ENCODE assay signal across 8 cellular contexts in the genomic region with DNA sequence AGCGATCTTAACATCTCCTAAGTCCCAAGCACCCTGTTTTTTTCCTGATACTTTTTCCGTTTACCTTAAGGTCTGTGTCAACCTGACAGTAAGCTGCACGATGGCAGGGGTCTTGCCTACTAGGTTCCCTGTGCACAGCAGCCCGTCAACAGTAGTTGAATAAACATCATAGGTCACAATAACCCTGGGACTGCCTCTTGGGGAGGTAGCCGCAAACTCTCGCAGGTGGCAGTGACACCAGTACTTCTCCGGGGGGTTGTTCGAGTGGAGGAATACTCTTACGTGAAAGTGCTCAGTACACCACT.
DNase-seq lines count a peak whose midpoint lies in the region; ATAC-seq and TF ChIP-seq lines count a peak whose summit lies in the region.

No MANE protein-coding gene starts in this region.

- H3K27me3 ChIP-seq in rectal smooth muscle tissue (ENCODE audit: control insufficient read depth, insufficient read depth, low read length) = no peaks in the 10 kb centered on the region

- peaks cover 13% of the 10 kb centered on the region for H3K4me1 ChIP-seq in rectal smooth muscle tissue (ENCODE audit: control insufficient read depth, insufficient read depth, low read length)

- peak overlapping the region; percentile 74 for H3K9ac ChIP-seq in rectal smooth muscle tissue (ENCODE audit: low read length)

- ATAC-seq in GM18907 (IDR thresholded peaks at IDR 0.05; ENCODE audit: unreplicated experiment) (peak; percentile 56), HG02610 (IDR thresholded peaks at IDR 0.05; ENCODE audit: unreplicated experiment) (peak; percentile 36)

- POLR2A ChIA-PET in RWPE1 (lab: Yijun Ruan, JAX; ENCODE audit: low non-redundant PET) = interaction anchor here (1.0 kb wide), 1 partner anchor 70 kb away, joined by 7 read pairs; no protein-coding TSS in a partner anchor

- TF ChIP-seq CTCF in RWPE1 (conservative IDR thresholded peaks at IDR 0.05; ENCODE audit: low read depth) = no peak
- TF ChIP-seq CTCF in fibroblast of mammary gland (conservative IDR thresholded peaks at IDR 0.05; ENCODE audit: control insufficient read depth, insufficient read depth, low read depth, low read length) = no peak

- no peak for DNase-seq in RWPE1 (ENCODE audit: low spot score)
- DNase-seq in fibroblast of mammary gland (ENCODE audit: low read depth) = no peak
- DNase-seq in NAMALWA (ENCODE audit: low spot score) = no peak
- DNase-seq in cerebellar cortex (ENCODE audit: low spot score) = no peak
- DNase-seq in COLO668 (lab: John Stamatoyannopoulos, UW; ENCODE audit: unreplicated experiment) = no peak

- H3K4me3 ChIP-seq in fibroblast of mammary gland (ENCODE audit: control insufficient read depth, low read depth, low read length) (peak overlapping the region; percentile 68), rectal smooth muscle tissue (ENCODE audit: low read length) (peak overlapping the region; percentile 92)

- H3K36me3 ChIP-seq in rectal smooth muscle tissue (ENCODE audit: control insufficient read depth, insufficient read depth, low read length) = peaks cover 2% of the 10 kb centered on the region

- CTCF ChIA-PET in RWPE1 (lab: Yijun Ruan, JAX) = interaction anchor here (0.6 kb wide), 1 partner anchor 579 kb away, joined by 3 read pairs; no protein-coding TSS in a partner anchor

- H3K27ac ChIP-seq in RWPE1 (peak overlapping the region; percentile 99), rectal smooth muscle tissue (ENCODE audit: low read depth, low read length) (peak overlapping the region; percentile 95)
